In genomic region chr20:63037669-63038268, GRCh38 we compare ENCODE assay signal across 1 cellular context.
TF ChIP-seq lines count a peak whose summit lies in the region.

No MANE protein-coding gene starts in this region.

TF ChIP-seq in K562, 482 proteins besides CTCF, POLR2A, EP300 and RAD21 (continued from another document):
- peak in 1 of 2 experiments; percentile 10 for TF ChIP-seq E2F6 (IDR thresholded peaks at IDR 0.05; ENCODE audit: borderline replicate concordance in 1 of 2, extremely low read depth in 1 of 2, insufficient read depth in 1 of 2, insufficient read length in 1 of 2, low read depth in 1 of 2, low read length in 1 of 2, poor library complexity in 1 of 2, severe bottlenecking in 1 of 2)
- TF ChIP-seq ILK (tag; IDR thresholded peaks at IDR 0.05; ENCODE audit: borderline replicate concordance, low read depth), result no peak
- no peak for TF ChIP-seq NR1H2 (CRISPR knock-in tag; IDR thresholded peaks at IDR 0.05)
- TF ChIP-seq SLC30A9 (CRISPR knock-in tag; IDR thresholded peaks at IDR 0.05), result no peak
- TF ChIP-seq EGR1 (conservative IDR thresholded peaks at IDR 0.05), result no peak
- TF ChIP-seq CXXC5 (CRISPR knock-in tag; IDR thresholded peaks at IDR 0.05), result peak; percentile 60
- TF ChIP-seq NCOA2 (IDR thresholded peaks at IDR 0.05; ENCODE audit: partially characterized antibody in 2 of 2), result no peak
- no peak for TF ChIP-seq TOE1 (IDR thresholded peaks at IDR 0.05; ENCODE audit: borderline replicate concordance)
- no peak for TF ChIP-seq TOE1 (CRISPR knock-in tag; IDR thresholded peaks at IDR 0.05; ENCODE audit: borderline replicate concordance, low read depth)
- 0 out of 2 replicates have a peak, but pooled peaks have one; percentile 33 for TF ChIP-seq DIDO1 (tag; IDR thresholded peaks at IDR 0.05; ENCODE audit: low read depth)
- TF ChIP-seq ZNF175 (CRISPR knock-in tag; IDR thresholded peaks at IDR 0.05; ENCODE audit: low read depth), result 0 out of 2 replicates have a peak, but pooled peaks have one; percentile 34
- peak; percentile 84 for TF ChIP-seq GABPA (tag; conservative IDR thresholded peaks at IDR 0.05; ENCODE audit: low read depth)
- TF ChIP-seq U2AF1 (optimal IDR thresholded peaks at IDR 0.05; ENCODE audit: low read depth, low read length), result no peak
- no peak for TF ChIP-seq ZNF696 (CRISPR knock-in tag; conservative IDR thresholded peaks at IDR 0.05)
- TF ChIP-seq SMAD4 (CRISPR knock-in tag; conservative IDR thresholded peaks at IDR 0.05), result peak; percentile 47; the same call in 1 of the 2 replicates
- no peak for TF ChIP-seq PHB2 (IDR thresholded peaks at IDR 0.05; ENCODE audit: low read depth)
- TF ChIP-seq, protein P1, sequence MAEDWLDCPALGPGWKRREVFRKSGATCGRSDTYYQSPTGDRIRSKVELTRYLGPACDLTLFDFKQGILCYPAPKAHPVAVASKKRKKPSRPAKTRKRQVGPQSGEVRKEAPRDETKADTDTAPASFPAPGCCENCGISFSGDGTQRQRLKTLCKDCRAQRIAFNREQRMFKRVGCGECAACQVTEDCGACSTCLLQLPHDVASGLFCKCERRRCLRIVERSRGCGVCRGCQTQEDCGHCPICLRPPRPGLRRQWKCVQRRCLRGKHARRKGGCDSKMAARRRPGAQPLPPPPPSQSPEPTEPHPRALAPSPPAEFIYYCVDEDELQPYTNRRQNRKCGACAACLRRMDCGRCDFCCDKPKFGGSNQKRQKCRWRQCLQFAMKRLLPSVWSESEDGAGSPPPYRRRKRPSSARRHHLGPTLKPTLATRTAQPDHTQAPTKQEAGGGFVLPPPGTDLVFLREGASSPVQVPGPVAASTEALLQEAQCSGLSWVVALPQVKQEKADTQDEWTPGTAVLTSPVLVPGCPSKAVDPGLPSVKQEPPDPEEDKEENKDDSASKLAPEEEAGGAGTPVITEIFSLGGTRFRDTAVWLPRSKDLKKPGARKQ (CRISPR knock-in tag; IDR thresholded peaks at IDR 0.05), result no peak
- no peak for TF ChIP-seq E4F1 (CRISPR knock-in tag; IDR thresholded peaks at IDR 0.05; ENCODE audit: borderline replicate concordance)
- peak; percentile 46; the same call in 1 of the 2 replicates for TF ChIP-seq ZNF766 (CRISPR knock-in tag; conservative IDR thresholded peaks at IDR 0.05)
- TF ChIP-seq ELF1 (tag; IDR thresholded peaks at IDR 0.05), result peak; percentile 94
- TF ChIP-seq HCFC1 (IDR thresholded peaks at IDR 0.05; ENCODE audit: low read depth, low read length), result peak; percentile 53
- TF ChIP-seq CREB1 (IDR thresholded peaks at IDR 0.05), result no peak
- TF ChIP-seq CREB1 (CRISPR knock-in tag; IDR thresholded peaks at IDR 0.05), result no peak
- TF ChIP-seq, protein P2, sequence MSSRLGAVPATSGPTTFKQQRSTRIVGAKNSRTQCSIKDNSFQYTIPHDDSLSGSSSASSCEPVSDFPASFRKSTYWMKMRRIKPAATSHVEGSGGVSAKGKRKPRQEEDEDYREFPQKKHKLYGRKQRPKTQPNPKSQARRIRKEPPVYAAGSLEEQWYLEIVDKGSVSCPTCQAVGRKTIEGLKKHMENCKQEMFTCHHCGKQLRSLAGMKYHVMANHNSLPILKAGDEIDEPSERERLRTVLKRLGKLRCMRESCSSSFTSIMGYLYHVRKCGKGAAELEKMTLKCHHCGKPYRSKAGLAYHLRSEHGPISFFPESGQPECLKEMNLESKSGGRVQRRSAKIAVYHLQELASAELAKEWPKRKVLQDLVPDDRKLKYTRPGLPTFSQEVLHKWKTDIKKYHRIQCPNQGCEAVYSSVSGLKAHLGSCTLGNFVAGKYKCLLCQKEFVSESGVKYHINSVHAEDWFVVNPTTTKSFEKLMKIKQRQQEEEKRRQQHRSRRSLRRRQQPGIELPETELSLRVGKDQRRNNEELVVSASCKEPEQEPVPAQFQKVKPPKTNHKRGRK (tag; IDR thresholded peaks at IDR 0.05), result no peak
- TF ChIP-seq ATF7 (IDR thresholded peaks at IDR 0.05), result 0 out of 2 replicates have a peak, but pooled peaks have one; percentile 10
- TF ChIP-seq CHD4 (IDR thresholded peaks at IDR 0.05; ENCODE audit: insufficient read depth, insufficient replicate concordance, low read depth, low read length, poor library complexity, severe bottlenecking), result no peak
- no peak for TF ChIP-seq ZNF354B (CRISPR knock-in tag; IDR thresholded peaks at IDR 0.05)
- TF ChIP-seq ZNF589 (CRISPR knock-in tag; IDR thresholded peaks at IDR 0.05; ENCODE audit: low read depth), result peak; percentile 24; the same call in 1 of the 2 replicates
- TF ChIP-seq EHMT2 (IDR thresholded peaks at IDR 0.05), result peak; percentile 90
- TF ChIP-seq RNF219 (CRISPR knock-in tag; IDR thresholded peaks at IDR 0.05), result no peak
- TF ChIP-seq, protein P3, sequence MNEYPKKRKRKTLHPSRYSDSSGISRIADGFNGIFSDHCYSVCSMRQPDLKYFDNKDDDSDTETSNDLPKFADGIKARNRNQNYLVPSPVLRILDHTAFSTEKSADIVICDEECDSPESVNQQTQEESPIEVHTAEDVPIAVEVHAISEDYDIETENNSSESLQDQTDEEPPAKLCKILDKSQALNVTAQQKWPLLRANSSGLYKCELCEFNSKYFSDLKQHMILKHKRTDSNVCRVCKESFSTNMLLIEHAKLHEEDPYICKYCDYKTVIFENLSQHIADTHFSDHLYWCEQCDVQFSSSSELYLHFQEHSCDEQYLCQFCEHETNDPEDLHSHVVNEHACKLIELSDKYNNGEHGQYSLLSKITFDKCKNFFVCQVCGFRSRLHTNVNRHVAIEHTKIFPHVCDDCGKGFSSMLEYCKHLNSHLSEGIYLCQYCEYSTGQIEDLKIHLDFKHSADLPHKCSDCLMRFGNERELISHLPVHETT (CRISPR knock-in tag; conservative IDR thresholded peaks at IDR 0.05 in 1 of 2, IDR thresholded peaks at IDR 0.05 in 1 of 2), result peak in 1 of 2 experiments; percentile 57; a peak in 1 of 4 replicates
- no peak for TF ChIP-seq CBX2 (IDR thresholded peaks at IDR 0.05; ENCODE audit: insufficient read depth, low read length, poor library complexity, severe bottlenecking)
- no peak for TF ChIP-seq POLR3A (IDR thresholded peaks at IDR 0.05; ENCODE audit: borderline replicate concordance, extremely low read depth, insufficient read depth, insufficient read length)
- TF ChIP-seq ARNT (IDR thresholded peaks at IDR 0.05), result no peak
- no peak for TF ChIP-seq ELF2 (CRISPR knock-in tag; IDR thresholded peaks at IDR 0.05)
- no peak for TF ChIP-seq ZNF140 (CRISPR knock-in tag; IDR thresholded peaks at IDR 0.05)
- no peak for TF ChIP-seq MAFG (tag; conservative IDR thresholded peaks at IDR 0.05)
- no peak for TF ChIP-seq POLR3G (IDR thresholded peaks at IDR 0.05; ENCODE audit: extremely low read depth, insufficient read length, insufficient replicate concordance)
- TF ChIP-seq DMBX1 (CRISPR knock-in tag; IDR thresholded peaks at IDR 0.05; ENCODE audit: borderline replicate concordance), result peak; percentile 85; the same call in 1 of the 2 replicates
- no peak for TF ChIP-seq SMARCA4 (IDR thresholded peaks at IDR 0.05)
